6 cellular contexts compared by ENCODE assay signal in genomic region chr19:49473501-49473867, GRCh38. TPM values are rescaled to one million over a fixed set of nuclear protein-coding genes. Genes with fewer than 3 reads are reported as not detected.
DNase-seq lines count a peak whose midpoint lies in the region; ATAC-seq and TF ChIP-seq lines count a peak whose summit lies in the region.
"Not testable (repeated sequence)": the region's sequence is repeated elsewhere in the genome, so short reads cannot be mapped to it uniquely, and the experiment has no call there.

No MANE protein-coding gene starts in this region.

- intact Hi-C loops in Caco-2 (cut with micrococcal nuclease; ENCODE audit: unreplicated experiment) = not testable (repeated sequence)

- H3K4me3 ChIP-seq in Caco-2 (ENCODE audit: low read depth, low read length) = not testable (repeated sequence)
- H3K4me3 ChIP-seq in RWPE2 (ENCODE audit: severe bottlenecking) = peak overlapping the region; percentile 48
- peak overlapping the region; percentile 71 for H3K4me3 ChIP-seq in fibroblast of pulmonary artery (replicated peaks; ENCODE audit: low read depth, low read length)

- H3K27me3 Mint-ChIP-seq in Caco-2 (ENCODE audit: insufficient read depth, unreplicated experiment); activated naive CD8-positive, alpha-beta T cell treated with anti-CD3 and anti-CD28 coated beads, Interleukin-2, amount 50 U/mL, for 24 hours; naive B cell: not testable (repeated sequence)

- BruUV-seq in Caco-2 (replicated peaks; lab: Mats Ljungman, UMichigan) = not testable (repeated sequence)

- POLR2A ChIA-PET in Caco-2 (lab: Charles Lee) = interaction anchor here (0.6 to 0.8 kb wide), 2 partner anchors 16 to 107 kb away, joined by 3 read pairs; partner anchors contain the start of gene NOSIP

- not testable (repeated sequence) for H3K9me3 Mint-ChIP-seq in Caco-2 (ENCODE audit: unreplicated experiment); activated naive CD8-positive, alpha-beta T cell treated with anti-CD3 and anti-CD28 coated beads, Interleukin-2, amount 50 U/mL, for 24 hours; naive B cell

- not testable (repeated sequence) for DNase-seq in Caco-2; RWPE2 (ENCODE audit: low spot score); activated naive CD8-positive, alpha-beta T cell treated with anti-CD3 and anti-CD28 coated beads, Interleukin-2, amount 50 U/mL, for 24 hours; fibroblast of pulmonary artery (ENCODE audit: low read depth); naive B cell; substantia nigra (lab: John Stamatoyannopoulos, UW)

- not testable (repeated sequence) for H3K27ac ChIP-seq in RWPE2 (ENCODE audit: poor library complexity, severe bottlenecking)
- H3K27ac ChIP-seq in substantia nigra (ENCODE audit: low read depth, low read length, poor library complexity, severe bottlenecking) = peak overlapping the region; percentile 69

- CTCF ChIA-PET in Caco-2 (lab: Charles Lee) = interaction anchor here (0.8 to 1.3 kb wide), 5 partner anchors 20 to 75 kb away, joined by 3 to 5 read pairs (median 4); partner anchors contain the start of genes ALDH16A1 and PIH1D1

- peak overlapping the region; percentile 72 for H3K4me3 Mint-ChIP-seq in Caco-2 (ENCODE audit: unreplicated experiment)
- H3K4me3 Mint-ChIP-seq in activated naive CD8-positive, alpha-beta T cell treated with anti-CD3 and anti-CD28 coated beads, Interleukin-2, amount 50 U/mL, for 24 hours = peak overlapping the region; percentile 80
- H3K4me3 Mint-ChIP-seq in naive B cell = peak overlapping the region in 7 of 8 donors; percentile 81 to 96 (median 90)

- peaks cover 10% of the 10 kb centered on the region for H3K4me1 Mint-ChIP-seq in Caco-2 (ENCODE audit: low read depth, unreplicated experiment)
- H3K4me1 Mint-ChIP-seq in activated naive CD8-positive, alpha-beta T cell treated with anti-CD3 and anti-CD28 coated beads, Interleukin-2, amount 50 U/mL, for 24 hours = peaks cover 65% of the 10 kb centered on the region
- H3K4me1 Mint-ChIP-seq in naive B cell = peaks cover 44 to 63% (median 51%) of the 10 kb centered on the region in 3 donors

- ATAC-seq in RWPE2 (ENCODE audit: low read depth); activated naive CD8-positive, alpha-beta T cell treated with anti-CD3 and anti-CD28 coated beads, Interleukin-2, amount 50 U/mL, for 24 hours; naive B cell (ENCODE audit: low read depth in 2 of 2): not testable (repeated sequence)

- peaks cover 28% of the 10 kb centered on the region for H3K36me3 Mint-ChIP-seq in Caco-2 (ENCODE audit: insufficient read depth, unreplicated experiment)
- H3K36me3 Mint-ChIP-seq in activated naive CD8-positive, alpha-beta T cell treated with anti-CD3 and anti-CD28 coated beads, Interleukin-2, amount 50 U/mL, for 24 hours (ENCODE audit: low read depth); naive B cell: not testable (repeated sequence)

- not testable (repeated sequence) for H3K9me3 ChIP-seq in Caco-2; RWPE2 (ENCODE audit: severe bottlenecking)

- not testable (repeated sequence) for TF ChIP-seq CTCF in Caco-2 (IDR thresholded peaks at IDR 0.05; ENCODE audit: insufficient read depth in 1 of 2, low read depth in 1 of 2, low read length in 1 of 2, severe bottlenecking in 1 of 2, unreplicated experiment in 1 of 2); RWPE2 (IDR thresholded peaks at IDR 0.05; ENCODE audit: poor library complexity, severe bottlenecking); fibroblast of pulmonary artery (IDR thresholded peaks at IDR 0.05; ENCODE audit: low read length, missing control alignments)

- H3K27me3 ChIP-seq in Caco-2 (replicated peaks; ENCODE audit: control insufficient read depth, insufficient read depth, low read length); RWPE2 (ENCODE audit: insufficient read depth, poor library complexity, severe bottlenecking): not testable (repeated sequence)

- H3K4me1 ChIP-seq in Caco-2; RWPE2 (ENCODE audit: insufficient read depth, poor library complexity, severe bottlenecking): not testable (repeated sequence)

- not testable (repeated sequence) for H3K27ac Mint-ChIP-seq in Caco-2 (ENCODE audit: unreplicated experiment)
- peak overlapping the region; percentile 90 for H3K27ac Mint-ChIP-seq in activated naive CD8-positive, alpha-beta T cell treated with anti-CD3 and anti-CD28 coated beads, Interleukin-2, amount 50 U/mL, for 24 hours
- H3K27ac Mint-ChIP-seq in naive B cell = peak overlapping the region; percentile 95 to 98 (median 96)

- not testable (repeated sequence) for H3K36me3 ChIP-seq in Caco-2 (ENCODE audit: control insufficient read depth, insufficient read depth, low read length); RWPE2 (ENCODE audit: low read depth)

RNA-seq across cellular contexts. Expression of gene FLT3LG, which starts 0.5 kb away (rescaled TPM):
- total RNA-seq in Caco-2 (2022) = 2.1 and 2.4 TPM in 2 replicates
- polyA plus RNA-seq in naive B cell (ENCODE audit: low read depth in 6 of 6) = 10 to 100 TPM in 5 of 6 donors, 1 to 10 TPM in 1; 9.5 to 15.0 (median 11.4) TPM

RNA-seq across cellular contexts. Expression of gene RPL13A, which starts 13.9 kb away (rescaled TPM):
- total RNA-seq in Caco-2 (2022) = 2,726 and 2,880 TPM in 2 replicates
- polyA plus RNA-seq in naive B cell (ENCODE audit: low read depth in 6 of 6) = 1,000 to 10,000 TPM; 1,519 to 3,103 (median 2,606) TPM

RNA-seq across cellular contexts. Expression of gene ALDH16A1, which starts 20.5 kb away (rescaled TPM):
- total RNA-seq in Caco-2 (2022) = 42.1 and 45.0 TPM in 2 replicates
- 100 to 1,000 TPM in 1 of 6 donors, 10 to 100 TPM in 5; 54.2 to 103 (median 74.6) TPM for polyA plus RNA-seq in naive B cell (ENCODE audit: low read depth in 6 of 6)

RNA-seq across cellular contexts. Expression of gene PIH1D1, which starts 21.9 kb away (rescaled TPM):
- 150 and 167 TPM in 2 replicates for total RNA-seq in Caco-2 (2022)
- 10 to 100 TPM; 70.3 to 95.3 (median 79.0) TPM for polyA plus RNA-seq in naive B cell (ENCODE audit: low read depth in 6 of 6)

RNA-seq across cellular contexts. Expression of gene RPS11, which starts 22.8 kb away (rescaled TPM):
- total RNA-seq in Caco-2 (2022) = 2,065 and 2,191 TPM in 2 replicates
- polyA plus RNA-seq in naive B cell (ENCODE audit: low read depth in 6 of 6) = 1,000 to 10,000 TPM; 2,581 to 3,900 (median 3,339) TPM
